ENCODE assay signal across 14 cellular contexts in genomic region chr2:111618577-111618930, GRCh38.
DNase-seq lines count a peak whose midpoint lies in the region; ATAC-seq lines count a peak whose summit lies in the region.
"Had no signal": no experiment of that assay in that cellular context is flagged by ENCODE, and none has a peak within 500 bp of the region (broad histone marks: within the 10 kb centered on the region; RNA-seq: fewer than 3 reads in every experiment).

No MANE protein-coding gene starts in this region.

- POLR2A ChIA-PET in naive thymus-derived CD8-positive, alpha-beta T cell (lab: Charles Lee): no interaction called here

- DNase-seq in GM03348 (ENCODE audit: low spot score) (peak; percentile 58), SKM-1 (lab: John Stamatoyannopoulos, UW; ENCODE audit: unreplicated experiment) (peak; percentile 88), left ventricle myocardium superior (peak; percentile 32)
- no peak for DNase-seq in naive thymus-derived CD8-positive, alpha-beta T cell
- DNase-seq: activated CD4-positive, alpha-beta memory T cell treated with anti-CD3 and anti-CD28 coated beads, Interleukin-2, amount 10 ng/mL, durations not matched to agents 7 days and 5 days; endodermal cell; MM.1S; NCI-H774; stimulated activated CD4-positive, alpha-beta T cell treated with anti-CD3 and anti-CD28 coated beads, Interleukin-4, amount 100 ng/mL, for 1 hour had no signal

- peaks cover 35% of the 10 kb centered on the region for H3K4me1 ChIP-seq in skeletal muscle satellite cell (ENCODE audit: control insufficient read depth, insufficient read depth, low read length)

- H3K27me3 ChIP-seq in skeletal muscle satellite cell (ENCODE audit: control insufficient read depth, insufficient read depth, low read length): no peaks in the 10 kb centered on the region

- H3K4me1 Mint-ChIP-seq in naive thymus-derived CD8-positive, alpha-beta T cell: no peaks in the 10 kb centered on the region
- H3K4me1 Mint-ChIP-seq: endodermal cell had no signal

- no peaks in the 10 kb centered on the region for H3K36me3 Mint-ChIP-seq in naive thymus-derived CD8-positive, alpha-beta T cell

- H3K9ac ChIP-seq in skeletal muscle satellite cell (ENCODE audit: low read depth, low read length): peak overlapping the region; percentile 60

- H3K36me3 ChIP-seq in skeletal muscle satellite cell (ENCODE audit: insufficient read depth, low read length): no peaks in the 10 kb centered on the region

- peaks cover 0 to 3% (median 1%) of the 10 kb centered on the region in 5 donors for H3K27me3 Mint-ChIP-seq in naive thymus-derived CD8-positive, alpha-beta T cell

- H3K4me2 ChIP-seq in skeletal muscle satellite cell (ENCODE audit: low read length): peak overlapping the region; percentile 69

- peak overlapping the region in 1 of 10 donors; percentile 42 for H3K27ac Mint-ChIP-seq in naive thymus-derived CD8-positive, alpha-beta T cell
- H3K27ac Mint-ChIP-seq: activated CD4-positive, alpha-beta memory T cell treated with anti-CD3 and anti-CD28 coated beads, Interleukin-2, amount 10 ng/mL, durations not matched to agents 7 days and 5 days; endodermal cell; T-helper 1 cell treated with Interleukin-12 subunit alpha and Interleukin-12 subunit beta and Interleukin-4 antibody, amounts not matched to agents 30 μg/mL and 1 μg/mL, for 36 hours had no signal

- no peak overlapping the region for H3K4me3 Mint-ChIP-seq in naive thymus-derived CD8-positive, alpha-beta T cell
- H3K4me3 Mint-ChIP-seq: activated CD4-positive, alpha-beta memory T cell treated with anti-CD3 and anti-CD28 coated beads, Interleukin-2, amount 10 ng/mL, durations not matched to agents 7 days and 5 days; endodermal cell; T-helper 1 cell treated with Interleukin-12 subunit alpha and Interleukin-12 subunit beta and Interleukin-4 antibody, amounts not matched to agents 30 μg/mL and 1 μg/mL, for 36 hours had no signal

- intact Hi-C loops in left ventricle myocardium superior (cut with micrococcal nuclease): no loop called here

- no peaks in the 10 kb centered on the region for H3K9me3 Mint-ChIP-seq in naive thymus-derived CD8-positive, alpha-beta T cell
- H3K9me3 Mint-ChIP-seq: activated CD4-positive, alpha-beta memory T cell treated with anti-CD3 and anti-CD28 coated beads, Interleukin-2, amount 10 ng/mL, durations not matched to agents 7 days and 5 days; endodermal cell; T-helper 1 cell treated with Interleukin-12 subunit alpha and Interleukin-12 subunit beta and Interleukin-4 antibody, amounts not matched to agents 30 μg/mL and 1 μg/mL, for 36 hours had no signal

- ATAC-seq in left ventricle myocardium superior (peak; percentile 46), HG02759 (IDR thresholded peaks at IDR 0.05; ENCODE audit: unreplicated experiment) (no peak), HG02973 (IDR thresholded peaks at IDR 0.05; ENCODE audit: unreplicated experiment) (no peak), HG03457 (IDR thresholded peaks at IDR 0.05; ENCODE audit: unreplicated experiment) (no peak)
- ATAC-seq in naive thymus-derived CD8-positive, alpha-beta T cell: no peak

- peak overlapping the region; percentile 39 for H3K4me3 ChIP-seq in skeletal muscle satellite cell (ENCODE audit: low read length)

- H3K9me3 ChIP-seq in skeletal muscle satellite cell (replicated peaks; ENCODE audit: low read length): no peaks in the 10 kb centered on the region

Comparison
In these comparisons a context has a peak if more than half of its experiments do, and no peak if none do; other contexts are left out.
1. DNase-seq: peak in GM03348 (single experiment), SKM-1 (single experiment) and left ventricle myocardium superior (single experiment); none in naive thymus-derived CD8-positive, alpha-beta T cell (0 of 10).